1 cellular context compared by ENCODE assay signal in genomic region chr15:29900237-29901189, GRCh38.
A peak's percentile ranks its signal among the peaks of the same experiment; 100 is the strongest.
TF ChIP-seq lines count a peak whose summit lies in the region.

No MANE protein-coding gene starts in this region.

TF ChIP-seq in K562, 482 proteins besides CTCF, POLR2A, EP300 and RAD21:
- TF ChIP-seq ZNF318 (IDR thresholded peaks at IDR 0.05; ENCODE audit: borderline replicate concordance in 1 of 2, low read depth in 1 of 2) (no peak), ZFP36 (IDR thresholded peaks at IDR 0.05; ENCODE audit: low read depth, low read length, partially characterized antibody) (peak; percentile 80), RBM34 (IDR thresholded peaks at IDR 0.05; ENCODE audit: borderline replicate concordance, insufficient read depth, low read length) (no peak)
TF ChIP-seq in K562: peak in this region for 1.
